ENCODE assay signal across 9 cellular contexts in the genomic region with DNA sequence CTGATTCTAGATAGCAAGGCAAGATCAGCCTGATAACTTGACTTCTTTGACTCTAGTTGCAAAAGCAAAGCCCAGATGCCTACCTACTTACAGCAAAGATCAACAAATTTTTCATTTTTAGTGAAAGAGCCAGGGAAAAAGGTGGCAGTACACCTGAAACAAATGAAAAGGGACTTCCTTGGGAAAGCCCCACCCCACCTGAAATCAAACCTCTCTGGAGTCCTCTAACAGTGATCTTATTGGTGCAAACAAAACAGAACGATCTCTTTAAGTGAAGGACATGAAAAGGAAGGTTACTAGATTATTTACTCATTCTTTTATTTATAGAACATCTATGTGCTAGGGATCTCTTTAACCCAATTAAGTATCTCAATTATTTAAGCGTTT.
DNase-seq lines count a peak whose midpoint lies in the region; ATAC-seq lines count a peak whose summit lies in the region.
"Had no signal": no experiment of that assay in that cellular context is flagged by ENCODE, and none has a peak within 500 bp of the region (broad histone marks: within the 10 kb centered on the region; RNA-seq: fewer than 3 reads in every experiment).

No MANE protein-coding gene starts in this region.

- ATAC-seq in HG02610 (IDR thresholded peaks at IDR 0.05; ENCODE audit: unreplicated experiment), result peak; percentile 17
- no peak for ATAC-seq in HG02588 (IDR thresholded peaks at IDR 0.05; ENCODE audit: unreplicated experiment)

- H3K27ac ChIP-seq in skin epidermis, result peak overlapping the region in 14 of 21 experiments; percentile 15 to 93 (median 66)
- H3K27ac ChIP-seq: epithelial cell of prostate had no signal

- peak overlapping the region in 2 of 7 experiments; percentile 37 to 46 for H3K4me3 ChIP-seq in skin epidermis

- DNase-seq in NCI-H748 (lab: John Stamatoyannopoulos, UW; ENCODE audit: unreplicated experiment), result peak; percentile 30
- no peak for DNase-seq in NCI-H748 treated with DMSO at 0.1 percent for 48 hours (lab: John Stamatoyannopoulos, UW)
- peak; percentile 23 for DNase-seq in T-helper 22 cell (ENCODE audit: low read depth)
- no peak for DNase-seq in LoVo (ENCODE audit: low spot score)
- no peak for DNase-seq in NOMO-1 treated with DMSO at 0.1 percent for 48 hours (lab: John Stamatoyannopoulos, UW; ENCODE audit: unreplicated experiment)

Comparison
In these comparisons a context has a peak if more than half of its experiments do, and no peak if none do; other contexts are left out.
1. DNase-seq: peak in NCI-H748 (single experiment) and T-helper 22 cell (single experiment); none in NCI-H748 treated with DMSO at 0.1 percent for 48 hours (single experiment), LoVo (single experiment) and NOMO-1 treated with DMSO at 0.1 percent for 48 hours (single experiment).